In genomic region chr2:136381722-136382633, GRCh38 we compare ENCODE assay signal across 1 cellular context.
TF ChIP-seq lines count a peak whose summit lies in the region.

No MANE protein-coding gene starts in this region.

TF ChIP-seq in WTC11, 78 proteins besides CTCF, POLR2A, EP300 and RAD21 (continued from another document):
- TF ChIP-seq, protein P1, sequence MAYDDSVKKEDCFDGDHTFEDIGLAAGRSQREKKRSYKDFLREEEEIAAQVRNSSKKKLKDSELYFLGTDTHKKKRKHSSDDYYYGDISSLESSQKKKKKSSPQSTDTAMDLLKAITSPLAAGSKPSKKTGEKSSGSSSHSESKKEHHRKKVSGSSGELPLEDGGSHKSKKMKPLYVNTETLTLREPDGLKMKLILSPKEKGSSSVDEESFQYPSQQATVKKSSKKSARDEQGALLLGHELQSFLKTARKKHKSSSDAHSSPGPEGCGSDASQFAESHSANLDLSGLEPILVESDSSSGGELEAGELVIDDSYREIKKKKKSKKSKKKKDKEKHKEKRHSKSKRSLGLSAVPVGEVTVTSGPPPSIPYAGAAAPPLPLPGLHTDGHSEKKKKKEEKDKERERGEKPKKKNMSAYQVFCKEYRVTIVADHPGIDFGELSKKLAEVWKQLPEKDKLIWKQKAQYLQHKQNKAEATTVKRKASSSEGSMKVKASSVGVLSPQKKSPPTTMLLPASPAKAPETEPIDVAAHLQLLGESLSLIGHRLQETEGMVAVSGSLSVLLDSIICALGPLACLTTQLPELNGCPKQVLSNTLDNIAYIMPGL (CRISPR knock-in tag; IDR thresholded peaks at IDR 0.05): no peak
- TF ChIP-seq, protein P2, sequence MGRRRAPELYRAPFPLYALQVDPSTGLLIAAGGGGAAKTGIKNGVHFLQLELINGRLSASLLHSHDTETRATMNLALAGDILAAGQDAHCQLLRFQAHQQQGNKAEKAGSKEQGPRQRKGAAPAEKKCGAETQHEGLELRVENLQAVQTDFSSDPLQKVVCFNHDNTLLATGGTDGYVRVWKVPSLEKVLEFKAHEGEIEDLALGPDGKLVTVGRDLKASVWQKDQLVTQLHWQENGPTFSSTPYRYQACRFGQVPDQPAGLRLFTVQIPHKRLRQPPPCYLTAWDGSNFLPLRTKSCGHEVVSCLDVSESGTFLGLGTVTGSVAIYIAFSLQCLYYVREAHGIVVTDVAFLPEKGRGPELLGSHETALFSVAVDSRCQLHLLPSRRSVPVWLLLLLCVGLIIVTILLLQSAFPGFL (CRISPR knock-in tag; IDR thresholded peaks at IDR 0.05; ENCODE audit: borderline replicate concordance): no peak
- TF ChIP-seq ZMAT4 (CRISPR knock-in tag; IDR thresholded peaks at IDR 0.05) (no peak), RELA (CRISPR knock-in tag; IDR thresholded peaks at IDR 0.05; ENCODE audit: borderline replicate concordance) (no peak)
- TF ChIP-seq, protein P3, sequence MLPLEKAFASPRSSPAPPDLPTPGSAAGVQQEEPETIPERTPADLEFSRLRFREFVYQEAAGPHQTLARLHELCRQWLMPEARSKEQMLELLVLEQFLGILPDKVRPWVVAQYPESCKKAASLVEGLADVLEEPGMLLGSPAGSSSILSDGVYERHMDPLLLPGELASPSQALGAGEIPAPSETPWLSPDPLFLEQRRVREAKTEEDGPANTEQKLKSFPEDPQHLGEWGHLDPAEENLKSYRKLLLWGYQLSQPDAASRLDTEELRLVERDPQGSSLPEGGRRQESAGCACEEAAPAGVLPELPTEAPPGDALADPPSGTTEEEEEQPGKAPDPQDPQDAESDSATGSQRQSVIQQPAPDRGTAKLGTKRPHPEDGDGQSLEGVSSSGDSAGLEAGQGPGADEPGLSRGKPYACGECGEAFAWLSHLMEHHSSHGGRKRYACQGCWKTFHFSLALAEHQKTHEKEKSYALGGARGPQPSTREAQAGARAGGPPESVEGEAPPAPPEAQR (CRISPR knock-in tag; IDR thresholded peaks at IDR 0.05): no peak
